ENCODE assay signal across 1 cellular context in the genomic region with DNA sequence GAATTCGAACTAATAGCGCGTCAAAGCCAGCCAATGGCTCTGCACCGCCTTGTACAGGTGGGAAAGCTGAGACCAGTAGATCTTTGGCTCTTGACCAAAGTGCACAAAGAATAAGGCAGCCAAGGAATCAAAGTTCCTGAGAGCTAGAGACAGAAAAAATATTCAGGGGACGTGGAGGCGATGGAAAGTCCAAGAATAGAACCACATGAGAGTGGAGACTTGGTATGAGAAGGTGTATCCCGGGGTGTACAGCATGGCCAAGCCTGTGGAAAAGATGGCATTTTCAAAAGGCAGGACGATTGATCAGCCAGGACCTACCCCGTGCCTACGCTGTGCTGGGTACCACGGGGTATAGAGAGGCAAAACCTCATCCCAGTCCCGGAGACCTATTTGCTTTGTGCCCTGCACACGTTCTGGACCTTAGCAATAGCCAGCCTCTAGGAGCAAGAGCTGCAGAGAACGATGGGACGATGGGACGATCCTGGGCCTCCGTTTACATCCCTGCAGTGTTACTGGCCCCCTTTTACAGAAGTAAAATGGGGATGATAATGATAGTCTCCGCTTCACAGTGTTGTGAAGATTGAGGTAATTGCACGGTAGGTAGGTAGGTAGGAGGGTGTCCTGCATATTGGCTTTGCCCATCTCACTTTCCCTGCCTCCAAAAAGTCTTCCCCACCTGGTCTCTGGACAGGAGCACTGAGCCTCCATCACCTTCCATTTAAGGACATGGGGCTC.
TF ChIP-seq lines count a peak whose summit lies in the region.

No MANE protein-coding gene starts in this region.

TF ChIP-seq in K562, 482 proteins besides CTCF, POLR2A, EP300 and RAD21 (continued from another document):
- TF ChIP-seq TEAD4 (IDR thresholded peaks at IDR 0.05; ENCODE audit: low read length) (no peak), TEAD4 (CRISPR knock-in tag; IDR thresholded peaks at IDR 0.05; ENCODE audit: borderline replicate concordance) (no peak), ETV6 (IDR thresholded peaks at IDR 0.05; ENCODE audit: borderline replicate concordance in 1 of 2, low read depth in 2 of 2, low read length in 1 of 2) (no peak), ETV6 (CRISPR knock-in tag; IDR thresholded peaks at IDR 0.05; ENCODE audit: borderline replicate concordance) (0 out of 2 replicates have a peak, but pooled peaks have one; percentile 53), CHCHD3 (CRISPR knock-in tag; IDR thresholded peaks at IDR 0.05) (no peak), ZNF76 (CRISPR knock-in tag; IDR thresholded peaks at IDR 0.05; ENCODE audit: borderline replicate concordance) (0 out of 2 replicates have a peak, but pooled peaks have one; percentile 18), SUPT5H (IDR thresholded peaks at IDR 0.05) (no peak), ZNF124 (CRISPR knock-in tag; IDR thresholded peaks at IDR 0.05) (no peak), NFIC (IDR thresholded peaks at IDR 0.05) (peak; percentile 79), SRF (CRISPR knock-in tag; IDR thresholded peaks at IDR 0.05) (no peak), ZNF551 (CRISPR knock-in tag; IDR thresholded peaks at IDR 0.05) (no peak), HIVEP1 (CRISPR knock-in tag; IDR thresholded peaks at IDR 0.05) (0 out of 2 replicates have a peak, but pooled peaks have one; percentile 23), FIP1L1 (IDR thresholded peaks at IDR 0.05; ENCODE audit: low read depth, low read length, poor library complexity, severe bottlenecking) (no peak), PHF8 (IDR thresholded peaks at IDR 0.05; ENCODE audit: borderline replicate concordance, low read length) (peak; percentile 91), SMARCE1 (IDR thresholded peaks at IDR 0.05) (no peak), FOS (IDR thresholded peaks at IDR 0.05; ENCODE audit: extremely low read depth, insufficient read length) (no peak), MAFF (IDR thresholded peaks at IDR 0.05; ENCODE audit: low read length) (no peak), HDGF (IDR thresholded peaks at IDR 0.05) (peak; percentile 62; the same call in 1 of the 2 replicates), RBFOX2 (IDR thresholded peaks at IDR 0.05; ENCODE audit: low read depth, low read length) (no peak), MYC (IDR thresholded peaks at IDR 0.05; ENCODE audit: low read depth, low read length) (no peak), MYC (CRISPR knock-in tag; IDR thresholded peaks at IDR 0.05; ENCODE audit: borderline replicate concordance, low read depth) (no peak), DMBX1 (CRISPR knock-in tag; IDR thresholded peaks at IDR 0.05; ENCODE audit: borderline replicate concordance) (no peak), RB1 (IDR thresholded peaks at IDR 0.05; ENCODE audit: low read depth) (0 out of 2 replicates have a peak, but pooled peaks have one; percentile 2), RHOXF2B (CRISPR knock-in tag; conservative IDR thresholded peaks at IDR 0.05) (0 out of 2 replicates have a peak, but pooled peaks have one; percentile 27), CHD4 (IDR thresholded peaks at IDR 0.05; ENCODE audit: insufficient read depth, insufficient replicate concordance, low read depth, low read length, poor library complexity, severe bottlenecking) (no peak), TOE1 (IDR thresholded peaks at IDR 0.05; ENCODE audit: borderline replicate concordance) (no peak), TOE1 (CRISPR knock-in tag; IDR thresholded peaks at IDR 0.05; ENCODE audit: borderline replicate concordance, low read depth) (0 out of 2 replicates have a peak, but pooled peaks have one; percentile 53), SOX6 (IDR thresholded peaks at IDR 0.05) (no peak), OTX1 (CRISPR knock-in tag; IDR thresholded peaks at IDR 0.05) (no peak), GABPA (tag; conservative IDR thresholded peaks at IDR 0.05; ENCODE audit: low read depth) (peak; percentile 79), FOXA3 (CRISPR knock-in tag; conservative IDR thresholded peaks at IDR 0.05 in 1 of 2, IDR thresholded peaks at IDR 0.05 in 1 of 2) (0 out of 4 replicates have a peak, but pooled peaks of 1 of the 2 experiments have one; percentile 8), FOXP1 (CRISPR knock-in tag; IDR thresholded peaks at IDR 0.05) (no peak), RCOR1 (IDR thresholded peaks at IDR 0.05; ENCODE audit: borderline replicate concordance in 1 of 2, low read depth in 2 of 2, low read length in 2 of 2) (no peak), CCAR2 (IDR thresholded peaks at IDR 0.05; ENCODE audit: low read depth, low read length) (no peak), KDM2B (CRISPR knock-in tag; IDR thresholded peaks at IDR 0.05) (0 out of 2 replicates have a peak, but pooled peaks have one; percentile 6)
- TF ChIP-seq, protein P1, sequence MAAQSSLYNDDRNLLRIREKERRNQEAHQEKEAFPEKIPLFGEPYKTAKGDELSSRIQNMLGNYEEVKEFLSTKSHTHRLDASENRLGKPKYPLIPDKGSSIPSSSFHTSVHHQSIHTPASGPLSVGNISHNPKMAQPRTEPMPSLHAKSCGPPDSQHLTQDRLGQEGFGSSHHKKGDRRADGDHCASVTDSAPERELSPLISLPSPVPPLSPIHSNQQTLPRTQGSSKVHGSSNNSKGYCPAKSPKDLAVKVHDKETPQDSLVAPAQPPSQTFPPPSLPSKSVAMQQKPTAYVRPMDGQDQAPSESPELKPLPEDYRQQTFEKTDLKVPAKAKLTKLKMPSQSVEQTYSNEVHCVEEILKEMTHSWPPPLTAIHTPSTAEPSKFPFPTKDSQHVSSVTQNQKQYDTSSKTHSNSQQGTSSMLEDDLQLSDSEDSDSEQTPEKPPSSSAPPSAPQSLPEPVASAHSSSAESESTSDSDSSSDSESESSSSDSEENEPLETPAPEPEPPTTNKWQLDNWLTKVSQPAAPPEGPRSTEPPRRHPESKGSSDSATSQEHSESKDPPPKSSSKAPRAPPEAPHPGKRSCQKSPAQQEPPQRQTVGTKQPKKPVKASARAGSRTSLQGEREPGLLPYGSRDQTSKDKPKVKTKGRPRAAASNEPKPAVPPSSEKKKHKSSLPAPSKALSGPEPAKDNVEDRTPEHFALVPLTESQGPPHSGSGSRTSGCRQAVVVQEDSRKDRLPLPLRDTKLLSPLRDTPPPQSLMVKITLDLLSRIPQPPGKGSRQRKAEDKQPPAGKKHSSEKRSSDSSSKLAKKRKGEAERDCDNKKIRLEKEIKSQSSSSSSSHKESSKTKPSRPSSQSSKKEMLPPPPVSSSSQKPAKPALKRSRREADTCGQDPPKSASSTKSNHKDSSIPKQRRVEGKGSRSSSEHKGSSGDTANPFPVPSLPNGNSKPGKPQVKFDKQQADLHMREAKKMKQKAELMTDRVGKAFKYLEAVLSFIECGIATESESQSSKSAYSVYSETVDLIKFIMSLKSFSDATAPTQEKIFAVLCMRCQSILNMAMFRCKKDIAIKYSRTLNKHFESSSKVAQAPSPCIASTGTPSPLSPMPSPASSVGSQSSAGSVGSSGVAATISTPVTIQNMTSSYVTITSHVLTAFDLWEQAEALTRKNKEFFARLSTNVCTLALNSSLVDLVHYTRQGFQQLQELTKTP (IDR thresholded peaks at IDR 0.05; ENCODE audit: low read depth in 1 of 2, partially characterized antibody in 2 of 2) = peak in 1 of 2 experiments; percentile 92
- TF ChIP-seq, protein P2, sequence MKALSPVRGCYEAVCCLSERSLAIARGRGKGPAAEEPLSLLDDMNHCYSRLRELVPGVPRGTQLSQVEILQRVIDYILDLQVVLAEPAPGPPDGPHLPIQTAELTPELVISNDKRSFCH (CRISPR knock-in tag; IDR thresholded peaks at IDR 0.05) = no peak
- TF ChIP-seq, protein P2 (tag; IDR thresholded peaks at IDR 0.05) = no peak
- TF ChIP-seq, protein P3, sequence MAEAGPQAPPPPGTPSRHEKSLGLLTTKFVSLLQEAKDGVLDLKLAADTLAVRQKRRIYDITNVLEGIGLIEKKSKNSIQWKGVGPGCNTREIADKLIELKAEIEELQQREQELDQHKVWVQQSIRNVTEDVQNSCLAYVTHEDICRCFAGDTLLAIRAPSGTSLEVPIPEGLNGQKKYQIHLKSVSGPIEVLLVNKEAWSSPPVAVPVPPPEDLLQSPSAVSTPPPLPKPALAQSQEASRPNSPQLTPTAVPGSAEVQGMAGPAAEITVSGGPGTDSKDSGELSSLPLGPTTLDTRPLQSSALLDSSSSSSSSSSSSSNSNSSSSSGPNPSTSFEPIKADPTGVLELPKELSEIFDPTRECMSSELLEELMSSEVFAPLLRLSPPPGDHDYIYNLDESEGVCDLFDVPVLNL (CRISPR knock-in tag; IDR thresholded peaks at IDR 0.05; ENCODE audit: low read depth) = 0 out of 2 replicates have a peak, but pooled peaks have one; percentile 33
- TF ChIP-seq, protein P4, sequence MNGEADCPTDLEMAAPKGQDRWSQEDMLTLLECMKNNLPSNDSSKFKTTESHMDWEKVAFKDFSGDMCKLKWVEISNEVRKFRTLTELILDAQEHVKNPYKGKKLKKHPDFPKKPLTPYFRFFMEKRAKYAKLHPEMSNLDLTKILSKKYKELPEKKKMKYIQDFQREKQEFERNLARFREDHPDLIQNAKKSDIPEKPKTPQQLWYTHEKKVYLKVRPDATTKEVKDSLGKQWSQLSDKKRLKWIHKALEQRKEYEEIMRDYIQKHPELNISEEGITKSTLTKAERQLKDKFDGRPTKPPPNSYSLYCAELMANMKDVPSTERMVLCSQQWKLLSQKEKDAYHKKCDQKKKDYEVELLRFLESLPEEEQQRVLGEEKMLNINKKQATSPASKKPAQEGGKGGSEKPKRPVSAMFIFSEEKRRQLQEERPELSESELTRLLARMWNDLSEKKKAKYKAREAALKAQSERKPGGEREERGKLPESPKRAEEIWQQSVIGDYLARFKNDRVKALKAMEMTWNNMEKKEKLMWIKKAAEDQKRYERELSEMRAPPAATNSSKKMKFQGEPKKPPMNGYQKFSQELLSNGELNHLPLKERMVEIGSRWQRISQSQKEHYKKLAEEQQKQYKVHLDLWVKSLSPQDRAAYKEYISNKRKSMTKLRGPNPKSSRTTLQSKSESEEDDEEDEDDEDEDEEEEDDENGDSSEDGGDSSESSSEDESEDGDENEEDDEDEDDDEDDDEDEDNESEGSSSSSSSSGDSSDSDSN (IDR thresholded peaks at IDR 0.05; ENCODE audit: borderline replicate concordance in 1 of 2, low read depth in 2 of 2, low read length in 2 of 2) = 0 out of 4 replicates have a peak, but pooled peaks of 1 of the 2 experiments have one; percentile 0
- TF ChIP-seq, protein P5, sequence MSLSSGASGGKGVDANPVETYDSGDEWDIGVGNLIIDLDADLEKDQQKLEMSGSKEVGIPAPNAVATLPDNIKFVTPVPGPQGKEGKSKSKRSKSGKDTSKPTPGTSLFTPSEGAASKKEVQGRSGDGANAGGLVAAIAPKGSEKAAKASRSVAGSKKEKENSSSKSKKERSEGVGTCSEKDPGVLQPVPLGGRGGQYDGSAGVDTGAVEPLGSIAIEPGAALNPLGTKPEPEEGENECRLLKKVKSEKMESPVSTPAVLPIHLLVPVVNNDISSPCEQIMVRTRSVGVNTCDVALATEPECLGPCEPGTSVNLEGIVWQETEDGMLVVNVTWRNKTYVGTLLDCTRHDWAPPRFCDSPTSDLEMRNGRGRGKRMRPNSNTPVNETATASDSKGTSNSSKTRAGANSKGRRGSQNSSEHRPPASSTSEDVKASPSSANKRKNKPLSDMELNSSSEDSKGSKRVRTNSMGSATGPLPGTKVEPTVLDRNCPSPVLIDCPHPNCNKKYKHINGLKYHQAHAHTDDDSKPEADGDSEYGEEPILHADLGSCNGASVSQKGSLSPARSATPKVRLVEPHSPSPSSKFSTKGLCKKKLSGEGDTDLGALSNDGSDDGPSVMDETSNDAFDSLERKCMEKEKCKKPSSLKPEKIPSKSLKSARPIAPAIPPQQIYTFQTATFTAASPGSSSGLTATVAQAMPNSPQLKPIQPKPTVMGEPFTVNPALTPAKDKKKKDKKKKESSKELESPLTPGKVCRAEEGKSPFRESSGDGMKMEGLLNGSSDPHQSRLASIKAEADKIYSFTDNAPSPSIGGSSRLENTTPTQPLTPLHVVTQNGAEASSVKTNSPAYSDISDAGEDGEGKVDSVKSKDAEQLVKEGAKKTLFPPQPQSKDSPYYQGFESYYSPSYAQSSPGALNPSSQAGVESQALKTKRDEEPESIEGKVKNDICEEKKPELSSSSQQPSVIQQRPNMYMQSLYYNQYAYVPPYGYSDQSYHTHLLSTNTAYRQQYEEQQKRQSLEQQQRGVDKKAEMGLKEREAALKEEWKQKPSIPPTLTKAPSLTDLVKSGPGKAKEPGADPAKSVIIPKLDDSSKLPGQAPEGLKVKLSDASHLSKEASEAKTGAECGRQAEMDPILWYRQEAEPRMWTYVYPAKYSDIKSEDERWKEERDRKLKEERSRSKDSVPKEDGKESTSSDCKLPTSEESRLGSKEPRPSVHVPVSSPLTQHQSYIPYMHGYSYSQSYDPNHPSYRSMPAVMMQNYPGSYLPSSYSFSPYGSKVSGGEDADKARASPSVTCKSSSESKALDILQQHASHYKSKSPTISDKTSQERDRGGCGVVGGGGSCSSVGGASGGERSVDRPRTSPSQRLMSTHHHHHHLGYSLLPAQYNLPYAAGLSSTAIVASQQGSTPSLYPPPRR (CRISPR knock-in tag; IDR thresholded peaks at IDR 0.05; ENCODE audit: borderline replicate concordance) = no peak
- TF ChIP-seq, protein P6, sequence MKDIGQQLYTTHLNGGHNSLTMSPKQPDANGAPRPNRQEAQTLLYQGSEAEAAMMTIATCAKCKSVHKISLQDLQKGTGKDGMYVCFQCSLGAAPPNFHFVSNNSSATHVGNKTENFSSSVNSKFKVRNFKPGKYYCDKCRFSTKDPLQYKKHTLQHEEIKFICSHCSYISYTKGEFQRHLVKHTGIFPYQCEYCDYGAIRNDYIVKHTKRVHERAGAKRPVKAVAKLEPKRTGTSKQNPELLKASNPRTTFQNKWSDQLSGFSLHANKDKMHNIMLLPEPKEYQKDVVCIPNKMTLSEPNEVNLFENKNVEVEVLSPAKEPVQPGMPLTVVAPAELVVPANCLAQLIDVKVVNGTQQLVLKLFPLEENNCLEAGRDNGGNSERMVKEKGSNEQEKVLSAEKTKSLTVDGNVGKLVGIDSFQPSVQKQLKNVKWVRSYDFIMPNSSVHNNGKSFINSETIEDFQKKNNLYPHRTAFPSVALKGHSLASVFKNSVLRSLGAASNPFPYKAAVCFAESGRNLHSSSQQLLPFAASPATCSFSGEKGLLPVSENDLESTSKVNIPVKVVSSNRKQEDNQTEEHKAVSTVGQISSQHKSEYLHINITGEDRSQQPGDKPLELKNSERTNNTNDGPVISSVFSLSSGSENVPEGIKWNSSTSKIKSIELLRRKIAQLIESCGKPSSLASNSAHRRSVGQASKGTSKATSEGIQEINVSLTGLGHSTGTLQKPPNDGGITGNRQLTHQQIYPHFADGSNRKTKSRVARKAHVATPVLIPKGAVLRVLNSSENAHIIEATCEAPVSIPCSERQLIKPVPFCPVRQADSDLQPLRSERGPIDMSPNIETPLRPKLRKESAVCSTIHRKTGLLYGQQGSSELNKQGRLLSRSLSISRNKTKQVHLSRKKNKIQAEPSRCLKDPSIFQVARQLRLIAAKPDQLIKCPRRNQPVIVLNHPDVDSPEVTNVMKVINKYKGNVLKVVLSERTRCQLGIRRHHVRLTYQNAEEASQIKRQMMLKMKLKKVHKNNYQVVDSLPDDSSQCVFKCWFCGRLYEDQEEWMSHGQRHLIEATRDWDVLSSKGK (CRISPR knock-in tag; IDR thresholded peaks at IDR 0.05) = no peak
- TF ChIP-seq, protein P7, sequence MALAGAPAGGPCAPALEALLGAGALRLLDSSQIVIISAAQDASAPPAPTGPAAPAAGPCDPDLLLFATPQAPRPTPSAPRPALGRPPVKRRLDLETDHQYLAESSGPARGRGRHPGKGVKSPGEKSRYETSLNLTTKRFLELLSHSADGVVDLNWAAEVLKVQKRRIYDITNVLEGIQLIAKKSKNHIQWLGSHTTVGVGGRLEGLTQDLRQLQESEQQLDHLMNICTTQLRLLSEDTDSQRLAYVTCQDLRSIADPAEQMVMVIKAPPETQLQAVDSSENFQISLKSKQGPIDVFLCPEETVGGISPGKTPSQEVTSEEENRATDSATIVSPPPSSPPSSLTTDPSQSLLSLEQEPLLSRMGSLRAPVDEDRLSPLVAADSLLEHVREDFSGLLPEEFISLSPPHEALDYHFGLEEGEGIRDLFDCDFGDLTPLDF (CRISPR knock-in tag; IDR thresholded peaks at IDR 0.05) = peak; percentile 17; the same call in 1 of the 2 replicates
